Comparison of ENCODE assay signal across 8 cellular contexts in genomic region chr9:37119907-37120839, GRCh38. TPM values are rescaled to one million over a fixed set of nuclear protein-coding genes. Genes with fewer than 3 reads are reported as not detected.
DNase-seq lines count a peak whose midpoint lies in the region; ATAC-seq, FAIRE-seq and TF ChIP-seq lines count a peak whose summit lies in the region.

Gene ZCCHC7 (plus strand): TSS chr9:37120574.

- in situ Hi-C loops in HepG2 (cut with HindIII; ENCODE audit: extremely low pct_ligation_motif_present, low pct_unique_long_range_greater_than_20kb) = no loop called here

- 0 out of 2 replicates have a peak, but pooled peaks cover 3% of the 10 kb centered on the region for H4K20me1 ChIP-seq in HepG2 (ENCODE audit: insufficient read depth, low read length)

- peak within 1 kb of the TSS; percentile 70 for H3K4me2 ChIP-seq in HepG2 (ENCODE audit: low read depth, low read length)

- no peaks in the 10 kb centered on the region for H3K27me3 ChIP-seq in HepG2 (ENCODE audit: control insufficient read depth in 1 of 2, insufficient read depth in 2 of 2, low read length in 2 of 2)

- POLR2A ChIA-PET in HepG2 (lab: Yijun Ruan, JAX) = interaction anchor here (1.4 to 3.1 kb wide), 5 partner anchors 17 to 261 kb away, joined by 3 to 34 read pairs (median 8); no protein-coding TSS in a partner anchor

- H3K9me3 ChIP-seq in HepG2 (ENCODE audit: low read length) = no peaks in the 10 kb centered on the region

- ATAC-seq in GM19395 (IDR thresholded peaks at IDR 0.05; ENCODE audit: unreplicated experiment) (peak; percentile 93), HG03565 (IDR thresholded peaks at IDR 0.05; ENCODE audit: unreplicated experiment) (peak; percentile 83), HepG2 (peak; percentile 98)

- FAIRE-seq in HepG2 (lab: Jason Lieb, UNC) = peak; percentile 89

- H3K36me3 ChIP-seq in HepG2 (replicated peaks in 1 of 2; ENCODE audit: control insufficient read depth in 1 of 2, insufficient read depth in 2 of 2, low read length in 2 of 2) = no peaks in the 10 kb centered on the region

- TF ChIP-seq CTCF in C4-2B (conservative IDR thresholded peaks at IDR 0.05) = no peak
- TF ChIP-seq CTCF in HepG2 (CRISPR knock-in tag; IDR thresholded peaks at IDR 0.05) = no peak; the same call in 1 of the 2 replicates

- BruUV-seq in HepG2 (replicated peaks; lab: Mats Ljungman, UMichigan) = TSS peak; percentile 96

- CTCF ChIA-PET in HepG2 (lab: Yijun Ruan, JAX; ENCODE audit: low intra/inter-chr PET ratio, low total read pairs) = no interaction called here

- no peak for TF ChIP-seq RAD21 in HepG2 (CRISPR knock-in tag; IDR thresholded peaks at IDR 0.05)

- TF ChIP-seq POLR2A in HepG2 (IDR thresholded peaks at IDR 0.05; ENCODE audit: insufficient read depth in 1 of 2, low read depth in 2 of 2, low read length in 2 of 2) = peak; percentile 88 to 91

- WGBS in HepG2 (ENCODE audit: low lambda C conversion rate) = 32% methylated on average over 37 of the region's 82 CpGs

- intact Hi-C loops in HepG2 (cut with micrococcal nuclease; ENCODE audit: unreplicated experiment) = no loop called here

- H2AFZ ChIP-seq in HepG2 (ENCODE audit: low read length) = peak within 1 kb of the TSS; percentile 36

- H3K79me2 ChIP-seq in HepG2 (ENCODE audit: insufficient read depth, low read length) = peaks cover 38% of the 10 kb centered on the region

- DNase-seq in NCI-H774 (lab: John Stamatoyannopoulos, UW) = peak; percentile 88
- DNase-seq in activated CD4-positive, alpha-beta T cell treated with anti-CD3 and anti-CD28 coated beads, Interleukin-2, amount 50 U/mL, for 4 hours = peak; percentile 97
- DNase-seq in dermis blood vessel endothelial cell = peak; percentile 95
- DNase-seq in HepG2 (ENCODE audit: low spot score) = peak; percentile 87
- peak; percentile 96 for DNase-seq in stimulated activated CD4-positive, alpha-beta T cell treated with anti-CD3 and anti-CD28 coated beads, Interleukin-4, amount 100 ng/mL, for 1 hour

- peak within 1 kb of the TSS; percentile 90 for H3K9ac ChIP-seq in HepG2 (ENCODE audit: insufficient read depth, low read depth, low read length)

- peak within 1 kb of the TSS; percentile 69 to 87 (median 71) for H3K4me3 ChIP-seq in HepG2 (replicated peaks in 1 of 3; ENCODE audit: insufficient read depth in 1 of 3, low read depth in 2 of 3, low read length in 3 of 3)

- TF ChIP-seq EP300 in HepG2 (IDR thresholded peaks at IDR 0.05; ENCODE audit: low read depth in 2 of 2, low read length in 2 of 2) (no peak), HepG2 (CRISPR knock-in tag; IDR thresholded peaks at IDR 0.05; ENCODE audit: borderline replicate concordance) (peak; percentile 70)

- H3K27ac ChIP-seq in C4-2B (peak within 1 kb of the TSS; percentile 82), HepG2 (ENCODE audit: extremely low read length, insufficient read depth, low read length) (peak within 1 kb of the TSS; percentile 77)

- peaks cover 35% of the 10 kb centered on the region for H3K4me1 ChIP-seq in HepG2 (ENCODE audit: insufficient read depth, low read length)

TF ChIP-seq in HepG2, 621 proteins besides CTCF, POLR2A, EP300 and RAD21 (continues in another document):
- TF ChIP-seq MTF2 (CRISPR knock-in tag; IDR thresholded peaks at IDR 0.05; ENCODE audit: borderline replicate concordance) = peak; percentile 88; the same call in 1 of the 2 replicates
- TF ChIP-seq ZNF333 (CRISPR knock-in tag; IDR thresholded peaks at IDR 0.05; ENCODE audit: borderline replicate concordance) = peak; percentile 71; the same call in 1 of the 2 replicates
- no peak for TF ChIP-seq SOX13 (IDR thresholded peaks at IDR 0.05)
- TF ChIP-seq SOX13 (CRISPR knock-in tag; conservative IDR thresholded peaks at IDR 0.05 in 1 of 2, IDR thresholded peaks at IDR 0.05 in 1 of 2) = peak in 1 of 2 experiments; percentile 19; a peak in 1 of 4 replicates
- no peak for TF ChIP-seq MAFF (IDR thresholded peaks at IDR 0.05; ENCODE audit: low read depth, low read length)
- TF ChIP-seq ZNF619 (CRISPR knock-in tag; IDR thresholded peaks at IDR 0.05) = 0 out of 2 replicates have a peak, but pooled peaks have one; percentile 45
- TF ChIP-seq ZNF512 (CRISPR knock-in tag; IDR thresholded peaks at IDR 0.05) = 0 out of 2 replicates have a peak, but pooled peaks have one; percentile 75
- no peak for TF ChIP-seq SRSF4 (IDR thresholded peaks at IDR 0.05; ENCODE audit: low read depth, low read length, poor library complexity, severe bottlenecking)
- TF ChIP-seq SATB2 (CRISPR knock-in tag; IDR thresholded peaks at IDR 0.05) = peak; percentile 96
- peak; percentile 67; the same call in 1 of the 2 replicates for TF ChIP-seq ONECUT2 (CRISPR knock-in tag; IDR thresholded peaks at IDR 0.05)
- TF ChIP-seq ZFP91 (CRISPR knock-in tag; IDR thresholded peaks at IDR 0.05; ENCODE audit: borderline replicate concordance) = peak; percentile 86
- peak; percentile 91 for TF ChIP-seq SMAD9 (CRISPR knock-in tag; IDR thresholded peaks at IDR 0.05)
- TF ChIP-seq ZNF430 (CRISPR knock-in tag; IDR thresholded peaks at IDR 0.05) = peak; percentile 72
- TF ChIP-seq ZNF841 (CRISPR knock-in tag; IDR thresholded peaks at IDR 0.05; ENCODE audit: borderline replicate concordance) = no peak; the same call in 1 of the 2 replicates
- TF ChIP-seq ZNF354B (CRISPR knock-in tag; IDR thresholded peaks at IDR 0.05) = peak; percentile 73; the same call in 1 of the 2 replicates
- peak; percentile 56; the same call in 1 of the 2 replicates for TF ChIP-seq MED13 (CRISPR knock-in tag; IDR thresholded peaks at IDR 0.05)
- peak; percentile 97 for TF ChIP-seq TFDP2 (CRISPR knock-in tag; IDR thresholded peaks at IDR 0.05)

RNA-seq across cellular contexts. Expression of gene ZCCHC7, which starts in this region (rescaled TPM):
- 10.8 and 17.9 TPM in 2 replicates for total RNA-seq in dermis blood vessel endothelial cell
- 13.6 and 15.9 TPM in 2 replicates for total RNA-seq in HepG2 (2016; rRNA removed; fragmentation: Illumina TruSeq; extraction: Trizol)
- 41.0 and 45.3 TPM in 2 replicates for total RNA-seq in HepG2 (2016; cell fraction: cytosol; rRNA removed; fragmentation: Illumina TruSeq; extraction: Trizol; ENCODE audit: low read depth)
- total RNA-seq in HepG2 (2016; cell fraction: insoluble cytoplasmic fraction; rRNA removed; fragmentation: Illumina TruSeq; extraction: Trizol) = 12.7 and 14.9 TPM in 2 replicates
- 16.7 and 18.8 TPM in 2 replicates for total RNA-seq in HepG2 (2016; cell fraction: membrane; rRNA removed; fragmentation: Illumina TruSeq; extraction: Trizol)
- total RNA-seq in HepG2 (2016; cell fraction: nucleus; rRNA removed; fragmentation: Illumina TruSeq; extraction: Trizol) = 19.4 and 21.0 TPM in 2 replicates
- polyA plus RNA-seq in HepG2 (2011; rRNA removed) = 11.3 and 19.3 TPM in 2 replicates
- 10.0 and 12.0 TPM in 2 replicates for polyA plus RNA-seq in HepG2 (2011; cell fraction: cytosol; rRNA removed)
- 7.8 and 10.0 TPM in 2 replicates for polyA plus RNA-seq in HepG2 (2011; cell fraction: nucleus; rRNA removed)
- polyA plus RNA-seq in HepG2 (2012) = 11.7 and 13.3 TPM in 2 replicates
- 2.0 and 2.1 TPM in 2 replicates for polyA plus RNA-seq in HepG2 (2016; cell fraction: cytosol; fragmentation: Illumina TruSeq; extraction: Trizol; ENCODE audit: low read depth)
- polyA plus RNA-seq in HepG2 (2016; cell fraction: insoluble cytoplasmic fraction; fragmentation: Illumina TruSeq; extraction: Trizol; ENCODE audit: low read depth) = 14.4 and 18.0 TPM in 2 replicates
- 4.1 and 4.7 TPM in 2 replicates for polyA plus RNA-seq in HepG2 (2016; cell fraction: membrane; fragmentation: Illumina TruSeq; extraction: Trizol; ENCODE audit: low read depth)
- polyA plus RNA-seq in HepG2 (2016; cell fraction: nucleus; fragmentation: Illumina TruSeq; extraction: Trizol; ENCODE audit: insufficient read depth, low read depth) = 9.4 and 12.5 TPM in 2 replicates
- polyA minus RNA-seq in HepG2 (2011; rRNA and poly(A)+ RNA removed; ENCODE audit: low replicate concordance) = 26.5 and 26.9 TPM in 2 replicates
- 14.2 and 21.8 TPM in 2 replicates for polyA minus RNA-seq in HepG2 (2011; cell fraction: cytosol; rRNA and poly(A)+ RNA removed)
- 39.1 and 44.0 TPM in 2 replicates for polyA minus RNA-seq in HepG2 (2011; cell fraction: nucleus; rRNA and poly(A)+ RNA removed)

Comparison
In these comparisons a context has a peak if more than half of its experiments do, and no peak if none do; other contexts are left out.
1. Peak in every context shown above with its lines: DNase-seq, ATAC-seq, H3K4me3 ChIP-seq and H3K27ac ChIP-seq.